In genomic region chr16:27216297-27216885, GRCh38 we compare ENCODE assay signal across 21 cellular contexts.
"Had no signal": no experiment of that assay in that cellular context is flagged by ENCODE, and none has a peak within 500 bp of the region (broad histone marks: within the 10 kb centered on the region; RNA-seq: fewer than 3 reads in every experiment).

No MANE protein-coding gene starts in this region.

- H3K27ac Mint-ChIP-seq: activated CD4-positive, alpha-beta memory T cell treated with anti-CD3 and anti-CD28 coated beads, Interleukin-2, amount 10 ng/mL, durations not matched to agents 7 days and 5 days; activated CD4-positive, alpha-beta T cell treated with anti-CD3 and anti-CD28 coated beads for 36 hours; activated naive CD8-positive, alpha-beta T cell treated with anti-CD3 and anti-CD28 coated beads, Interleukin-2, amount 10 ng/mL, durations not matched to agents 7 days and 5 days; activated T-cell treated with anti-CD3 and anti-CD28 coated beads, Interleukin-2, amount 50 U/mL, for 72 hours; type B pancreatic cell had no signal

- H3K4me1 ChIP-seq: colonic mucosa, parathyroid adenoma, sigmoid colon, suprapubic skin had no signal

- H2AFZ ChIP-seq: parathyroid adenoma had no signal

- H3K4me1 Mint-ChIP-seq: activated CD4-positive, alpha-beta memory T cell treated with anti-CD3 and anti-CD28 coated beads, Interleukin-2, amount 10 ng/mL, durations not matched to agents 7 days and 5 days; activated CD4-positive, alpha-beta T cell treated with anti-CD3 and anti-CD28 coated beads for 36 hours had no signal

- H3K9ac ChIP-seq: parathyroid adenoma had no signal

- H3K4me3 ChIP-seq: colonic mucosa, heart left ventricle, sigmoid colon, SK-N-MC, suprapubic skin had no signal

- ATAC-seq: activated CD4-positive, alpha-beta T cell treated with anti-CD3 and anti-CD28 coated beads for 36 hours; activated T-cell treated with anti-CD3 and anti-CD28 coated beads, Interleukin-2, amount 50 U/mL, for 72 hours; naive thymus-derived CD8-positive, alpha-beta T cell; stimulated activated naive CD8-positive, alpha-beta T cell treated with anti-CD3 and anti-CD28 coated beads, Interleukin-15, amount 100 ng/mL, for 72 hours had no signal

- H3K27ac ChIP-seq: brain microvascular endothelial cell, colonic mucosa, heart left ventricle, neutrophil, parathyroid adenoma, sigmoid colon, SK-N-MC, suprapubic skin had no signal

- H3K9me3 ChIP-seq: colonic mucosa, heart left ventricle, neutrophil, sigmoid colon, suprapubic skin had no signal

- H3K9me3 Mint-ChIP-seq: activated CD4-positive, alpha-beta memory T cell treated with anti-CD3 and anti-CD28 coated beads, Interleukin-2, amount 10 ng/mL, durations not matched to agents 7 days and 5 days; activated naive CD8-positive, alpha-beta T cell treated with anti-CD3 and anti-CD28 coated beads, Interleukin-2, amount 10 ng/mL, durations not matched to agents 7 days and 5 days; activated T-cell treated with anti-CD3 and anti-CD28 coated beads, Interleukin-2, amount 50 U/mL, for 72 hours; naive thymus-derived CD8-positive, alpha-beta T cell; stimulated activated naive CD8-positive, alpha-beta T cell treated with anti-CD3 and anti-CD28 coated beads, Interleukin-15, amount 100 ng/mL, for 72 hours; type B pancreatic cell; WTC11 had no signal

- DNase-seq: activated CD4-positive, alpha-beta memory T cell treated with anti-CD3 and anti-CD28 coated beads, Interleukin-2, amount 10 ng/mL, durations not matched to agents 7 days and 5 days; activated CD4-positive, alpha-beta T cell treated with anti-CD3 and anti-CD28 coated beads for 36 hours; activated CD8-positive, alpha-beta memory T cell treated with anti-CD3 and anti-CD28 coated beads, Interleukin-2, amount 50 U/mL, for 4 hours; activated gamma-delta T cell; activated naive CD8-positive, alpha-beta T cell treated with anti-CD3 and anti-CD28 coated beads, Interleukin-2, amount 10 ng/mL, durations not matched to agents 7 days and 5 days; activated T-cell treated with anti-CD3 and anti-CD28 coated beads, Interleukin-2, amount 50 U/mL, for 72 hours; central memory CD4-positive, alpha-beta T cell; colonic mucosa; erythroblast; naive thymus-derived CD8-positive, alpha-beta T cell; sigmoid colon; stimulated activated CD8-positive, alpha-beta memory T cell treated with anti-CD3 and anti-CD28 coated beads, Interleukin-4, amount 100 ng/mL, for 48 hours; stimulated activated naive CD8-positive, alpha-beta T cell treated with anti-CD3 and anti-CD28 coated beads, Interleukin-15, amount 100 ng/mL, for 72 hours had no signal

- H3K4me3 Mint-ChIP-seq: activated CD4-positive, alpha-beta memory T cell treated with anti-CD3 and anti-CD28 coated beads, Interleukin-2, amount 10 ng/mL, durations not matched to agents 7 days and 5 days; activated CD4-positive, alpha-beta T cell treated with anti-CD3 and anti-CD28 coated beads for 36 hours; activated naive CD8-positive, alpha-beta T cell treated with anti-CD3 and anti-CD28 coated beads, Interleukin-2, amount 10 ng/mL, durations not matched to agents 7 days and 5 days; activated T-cell treated with anti-CD3 and anti-CD28 coated beads, Interleukin-2, amount 50 U/mL, for 72 hours; naive thymus-derived CD8-positive, alpha-beta T cell; stimulated activated naive CD8-positive, alpha-beta T cell treated with anti-CD3 and anti-CD28 coated beads, Interleukin-15, amount 100 ng/mL, for 72 hours; type B pancreatic cell; WTC11 had no signal

- H3K36me3 ChIP-seq: brain microvascular endothelial cell, colonic mucosa had no signal

- H3K27me3 ChIP-seq: brain microvascular endothelial cell, colonic mucosa, heart left ventricle, neutrophil, sigmoid colon, suprapubic skin had no signal
